Comparison of ENCODE assay signal across 1 cellular context in genomic region chr17:7038025-7038862, GRCh38.
TF ChIP-seq lines count a peak whose summit lies in the region.

No MANE protein-coding gene starts in this region.

TF ChIP-seq in HepG2, 621 proteins besides CTCF, POLR2A, EP300 and RAD21 (continued from another document and continues in another):
- no peak for TF ChIP-seq BATF2 (CRISPR knock-in tag; IDR thresholded peaks at IDR 0.05)
- TF ChIP-seq ZNF576 (CRISPR knock-in tag; IDR thresholded peaks at IDR 0.05) = no peak
- TF ChIP-seq ZNF609 (CRISPR knock-in tag; IDR thresholded peaks at IDR 0.05; ENCODE audit: borderline replicate concordance) = 0 out of 2 replicates have a peak, but pooled peaks have one; percentile 22
- no peak for TF ChIP-seq PAWR (CRISPR knock-in tag; IDR thresholded peaks at IDR 0.05; ENCODE audit: borderline replicate concordance)
- TF ChIP-seq ZNF513 (CRISPR knock-in tag; conservative IDR thresholded peaks at IDR 0.05) = no peak
- TF ChIP-seq TRAFD1 (CRISPR knock-in tag; IDR thresholded peaks at IDR 0.05; ENCODE audit: borderline replicate concordance) = no peak
- TF ChIP-seq ZFX (CRISPR knock-in tag; IDR thresholded peaks at IDR 0.05; ENCODE audit: low read depth) = peak; percentile 37
- TF ChIP-seq ZFP41 (CRISPR knock-in tag; IDR thresholded peaks at IDR 0.05; ENCODE audit: borderline replicate concordance) = no peak
- TF ChIP-seq FOXO1 (CRISPR knock-in tag; IDR thresholded peaks at IDR 0.05) = no peak
- TF ChIP-seq ZBTB40 (IDR thresholded peaks at IDR 0.05) = no peak
- no peak for TF ChIP-seq ZBTB40 (CRISPR knock-in tag; IDR thresholded peaks at IDR 0.05)
- peak; percentile 16; the same call in 1 of the 2 replicates for TF ChIP-seq HDAC1 (CRISPR knock-in tag; IDR thresholded peaks at IDR 0.05)
- TF ChIP-seq SSRP1 (CRISPR knock-in tag; IDR thresholded peaks at IDR 0.05) = no peak
- no peak for TF ChIP-seq ZNF343 (CRISPR knock-in tag; IDR thresholded peaks at IDR 0.05)
- no peak for TF ChIP-seq SRY (CRISPR knock-in tag; IDR thresholded peaks at IDR 0.05)
- TF ChIP-seq E2F5 (CRISPR knock-in tag; conservative IDR thresholded peaks at IDR 0.05) = no peak
- TF ChIP-seq ISX (CRISPR knock-in tag; conservative IDR thresholded peaks at IDR 0.05) = no peak
- no peak for TF ChIP-seq HNF1A (IDR thresholded peaks at IDR 0.05; ENCODE audit: low read depth)
- no peak for TF ChIP-seq HNF1A (CRISPR knock-in tag; IDR thresholded peaks at IDR 0.05; ENCODE audit: borderline replicate concordance)
- TF ChIP-seq ZNF335 (CRISPR knock-in tag; IDR thresholded peaks at IDR 0.05) = no peak
- TF ChIP-seq GTF3A (CRISPR knock-in tag; conservative IDR thresholded peaks at IDR 0.05) = no peak
- no peak for TF ChIP-seq DDIT3 (CRISPR knock-in tag; IDR thresholded peaks at IDR 0.05)
- TF ChIP-seq ZNF230 (CRISPR knock-in tag; IDR thresholded peaks at IDR 0.05) = no peak
- no peak for TF ChIP-seq RAD51 (IDR thresholded peaks at IDR 0.05; ENCODE audit: borderline replicate concordance)
- no peak for TF ChIP-seq RNF2 (conservative IDR thresholded peaks at IDR 0.05; ENCODE audit: low read depth)
- no peak for TF ChIP-seq KDM3A (CRISPR knock-in tag; IDR thresholded peaks at IDR 0.05; ENCODE audit: low read depth)
- TF ChIP-seq MTERF4 (CRISPR knock-in tag; IDR thresholded peaks at IDR 0.05) = 0 out of 2 replicates have a peak, but pooled peaks have one; percentile 48
- peak; percentile 27; the same call in 1 of the 2 replicates for TF ChIP-seq CHD4 (IDR thresholded peaks at IDR 0.05; ENCODE audit: borderline replicate concordance, low read length)
- TF ChIP-seq RBM22 (optimal IDR thresholded peaks at IDR 0.05; ENCODE audit: low read length) = no peak
- TF ChIP-seq NFKB2 (CRISPR knock-in tag; IDR thresholded peaks at IDR 0.05; ENCODE audit: borderline replicate concordance) = 0 out of 2 replicates have a peak, but pooled peaks have one; percentile 30
